In genomic region chr11:46331653-46331984, GRCh38 we compare ENCODE assay signal across 1 cellular context.
TF ChIP-seq lines count a peak whose summit lies in the region.

No MANE protein-coding gene starts in this region.

TF ChIP-seq in GM23338, 12 proteins besides CTCF, POLR2A, EP300 and RAD21 (continued from another document):
- TF ChIP-seq REST (IDR thresholded peaks at IDR 0.05; ENCODE audit: unreplicated experiment) (no peak), ZNF114 (CRISPR knock-in tag; IDR thresholded peaks at IDR 0.05) (no peak), STAT1 (IDR thresholded peaks at IDR 0.05; ENCODE audit: unreplicated experiment) (no peak), EZH2phosphoT487 (IDR thresholded peaks at IDR 0.05; ENCODE audit: unreplicated experiment) (no peak), EZH2 (IDR thresholded peaks at IDR 0.05; ENCODE audit: low read depth, unreplicated experiment) (no peak), ZNF331 (CRISPR knock-in tag; IDR thresholded peaks at IDR 0.05; ENCODE audit: low read depth) (no peak), POLR2AphosphoS5 (IDR thresholded peaks at IDR 0.05; ENCODE audit: low read depth) (no peak), NANOG (IDR thresholded peaks at IDR 0.05; ENCODE audit: borderline replicate concordance) (no peak)
- TF ChIP-seq, protein P1, sequence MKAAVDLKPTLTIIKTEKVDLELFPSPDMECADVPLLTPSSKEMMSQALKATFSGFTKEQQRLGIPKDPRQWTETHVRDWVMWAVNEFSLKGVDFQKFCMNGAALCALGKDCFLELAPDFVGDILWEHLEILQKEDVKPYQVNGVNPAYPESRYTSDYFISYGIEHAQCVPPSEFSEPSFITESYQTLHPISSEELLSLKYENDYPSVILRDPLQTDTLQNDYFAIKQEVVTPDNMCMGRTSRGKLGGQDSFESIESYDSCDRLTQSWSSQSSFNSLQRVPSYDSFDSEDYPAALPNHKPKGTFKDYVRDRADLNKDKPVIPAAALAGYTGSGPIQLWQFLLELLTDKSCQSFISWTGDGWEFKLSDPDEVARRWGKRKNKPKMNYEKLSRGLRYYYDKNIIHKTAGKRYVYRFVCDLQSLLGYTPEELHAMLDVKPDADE (IDR thresholded peaks at IDR 0.05): no peak
